Comparison of ENCODE assay signal across 12 cellular contexts in genomic region chrX:43971966-43972961, GRCh38. TPM values are rescaled to one million over a fixed set of nuclear protein-coding genes. Genes with fewer than 3 reads are reported as not detected.
A peak's percentile ranks its signal among the peaks of the same experiment; 100 is the strongest.
DNase-seq lines count a peak whose midpoint lies in the region; ATAC-seq, FAIRE-seq and TF ChIP-seq lines count a peak whose summit lies in the region.
"Had no signal": no experiment of that assay in that cellular context is flagged by ENCODE, and none has a peak within 500 bp of the region (broad histone marks: within the 10 kb centered on the region; RNA-seq: fewer than 3 reads in every experiment).

No MANE protein-coding gene starts in this region.

- no peak for TF ChIP-seq EP300 in neural cell (conservative IDR thresholded peaks at IDR 0.05; ENCODE audit: poor library complexity, severe bottlenecking)

- no peak for TF ChIP-seq CTCF in AG04450 (IDR thresholded peaks at IDR 0.05; ENCODE audit: low read depth, low read length)
- no peak for TF ChIP-seq CTCF in endodermal cell (conservative IDR thresholded peaks at IDR 0.05)
- no peak for TF ChIP-seq CTCF in neural cell (IDR thresholded peaks at IDR 0.05; ENCODE audit: poor library complexity, severe bottlenecking)
- no peak for TF ChIP-seq CTCF in BE2C (IDR thresholded peaks at IDR 0.05; ENCODE audit: low read depth, low read length)
- TF ChIP-seq CTCF in kidney (IDR thresholded peaks at IDR 0.05; ENCODE audit: borderline replicate concordance, extremely low read depth, insufficient read depth), result no peak

- H3K9me3 Mint-ChIP-seq in endodermal cell, result peaks cover 68% of the 10 kb centered on the region
- H3K9me3 Mint-ChIP-seq: T-helper 2 cell treated with Interferon-gamma antibody and Interleukin-4, amounts not matched to agents 5 μg/mL and 100 μg/mL, for 36 hours had no signal

- H3K36me3 ChIP-seq in endodermal cell (ENCODE audit: control insufficient read depth, insufficient read depth, low read length), result no peaks in the 10 kb centered on the region
- no peaks in the 10 kb centered on the region for H3K36me3 ChIP-seq in neural cell (ENCODE audit: insufficient read depth, low read length)
- no peaks in the 10 kb centered on the region for H3K36me3 ChIP-seq in BE2C
- H3K36me3 ChIP-seq in kidney (ENCODE audit: control insufficient read depth in 1 of 2, insufficient read depth in 2 of 2, low read length in 2 of 2), result no peaks in the 10 kb centered on the region

- H3K36me3 Mint-ChIP-seq in endodermal cell (ENCODE audit: low read depth), result no peaks in the 10 kb centered on the region

- peaks cover 42% of the 10 kb centered on the region for H3K27me3 Mint-ChIP-seq in endodermal cell (ENCODE audit: insufficient read depth)

- no peak for TF ChIP-seq RAD21 in neural cell (conservative IDR thresholded peaks at IDR 0.05)

- H3K79me2 ChIP-seq in neural cell (replicated peaks; ENCODE audit: insufficient read depth, low read length), result no peaks in the 10 kb centered on the region

- H3K27ac ChIP-seq in AG04450 (ENCODE audit: low read depth, low read length) (no peak overlapping the region), endodermal cell (ENCODE audit: low read depth, low read length) (no peak overlapping the region), neural cell (ENCODE audit: low read length) (peak overlapping the region; percentile 77), kidney (ENCODE audit: low read depth in 2 of 2, low read length in 2 of 2) (no peak overlapping the region)

- H3K4me1 ChIP-seq in endodermal cell (ENCODE audit: control insufficient read depth, insufficient read depth, low read length) (no peaks in the 10 kb centered on the region), BE2C (no peaks in the 10 kb centered on the region), kidney (ENCODE audit: control insufficient read depth in 1 of 2, insufficient read depth in 1 of 2, low read depth in 1 of 2, low read length in 2 of 2) (peaks cover 0 to 2% of the 10 kb centered on the region in 2 donors)

- peak overlapping the region; percentile 37 for H3K4me3 Mint-ChIP-seq in endodermal cell

- POLR2A ChIA-PET in AG04450 (lab: Yijun Ruan, JAX), result no interaction called here

- FAIRE-seq in kidney (lab: Jason Lieb, UNC), result no peak
- FAIRE-seq: islet of Langerhans had no signal

- no peak overlapping the region for H2AFZ ChIP-seq in neural cell (ENCODE audit: low read depth, low read length)

- CTCF ChIA-PET in AG04450 (lab: Charles Lee), result interaction anchor here (1.9 kb wide), 1 partner anchor 14 kb away, joined by 8 read pairs; no protein-coding TSS in a partner anchor

- no peaks in the 10 kb centered on the region for H4K20me1 ChIP-seq in neural cell (ENCODE audit: insufficient read depth)

- H3K9ac ChIP-seq in endodermal cell (ENCODE audit: extremely low read depth, low read length, poor library complexity, severe bottlenecking) (no peak overlapping the region), neural cell (ENCODE audit: low read length) (peak overlapping the region; percentile 63), kidney (ENCODE audit: low read length in 2 of 2) (no peak overlapping the region)

- DNase-seq in AG04450 (ENCODE audit: low read depth, low spot score), result no peak
- DNase-seq in NCI-H1105 (lab: John Stamatoyannopoulos, UW), result peak; percentile 9
- DNase-seq in endodermal cell, result no peak
- no peak for DNase-seq in BE2C
- no peak for DNase-seq in kidney
- no peak for DNase-seq in activated CD4-positive, alpha-beta T cell treated with anti-CD3 and anti-CD28 coated beads, Interleukin-2, amount 50 U/mL, for 48 hours
- DNase-seq: activated naive CD4-positive, alpha-beta T cell treated with Interleukin-2 at 50 U/mL for 16 hours; NCI-H1694 had no signal

- peaks cover 20% of the 10 kb centered on the region for H3K4me1 Mint-ChIP-seq in endodermal cell

- no peaks in the 10 kb centered on the region for H3K9me2 ChIP-seq in neural cell (ENCODE audit: insufficient read depth, low read length)

- intact Hi-C loops in kidney (cut with DNase I), result no loop called here

- H3F3A ChIP-seq in neural cell (ENCODE audit: insufficient read depth, low read length, poor library complexity, severe bottlenecking), result no peaks in the 10 kb centered on the region

- H3K9me3 ChIP-seq in AG04450 (ENCODE audit: control insufficient read depth, insufficient read depth, low read length) (no peaks in the 10 kb centered on the region), endodermal cell (ENCODE audit: control insufficient read depth, low read length) (no peaks in the 10 kb centered on the region), neural cell (ENCODE audit: low read length) (no peaks in the 10 kb centered on the region), BE2C (no peaks in the 10 kb centered on the region), kidney (ENCODE audit: control insufficient read depth in 1 of 2, low read length in 2 of 2) (no peaks in the 10 kb centered on the region)

- no peak for ATAC-seq in GM18870 (IDR thresholded peaks at IDR 0.05; ENCODE audit: unreplicated experiment)

- H3K4me3 ChIP-seq in AG04450 (ENCODE audit: low read depth, low read length), result peak overlapping the region; percentile 56
- H3K4me3 ChIP-seq in endodermal cell (ENCODE audit: low read length), result no peak overlapping the region
- H3K4me3 ChIP-seq in neural cell (ENCODE audit: low read length), result peak overlapping the region; percentile 63
- no peak overlapping the region for H3K4me3 ChIP-seq in BE2C (ENCODE audit: low read depth, low read length)
- H3K4me3 ChIP-seq in kidney (ENCODE audit: low read length in 2 of 2), result peak overlapping the region in 1 of 2 donors; percentile 47

- H3K27ac Mint-ChIP-seq in endodermal cell, result no peak overlapping the region
- H3K27ac Mint-ChIP-seq: T-helper 2 cell treated with Interferon-gamma antibody and Interleukin-4, amounts not matched to agents 5 μg/mL and 100 μg/mL, for 36 hours had no signal

- H3K27me3 ChIP-seq in AG04450 (ENCODE audit: control insufficient read depth, insufficient read depth, low read length) (no peaks in the 10 kb centered on the region), endodermal cell (ENCODE audit: control insufficient read depth, insufficient read depth, low read length, poor library complexity, severe bottlenecking) (peaks cover 29% of the 10 kb centered on the region), neural cell (ENCODE audit: insufficient read depth, low read depth, low read length) (no peaks in the 10 kb centered on the region), BE2C (no peaks in the 10 kb centered on the region)

- peak overlapping the region; percentile 45 for H3K4me2 ChIP-seq in neural cell (ENCODE audit: low read length)

- WGBS in endodermal cell (ENCODE audit: insufficient coverage in 1 of 2, insufficient read length in 1 of 2), 2 experiments, result 74% methylated on average over 16 of the region's 19 CpGs; no CpG with 5 or more reads in 1 of the 2 experiments

TF ChIP-seq in neural cell, 6 proteins besides CTCF, POLR2A, EP300 and RAD21:
- TF ChIP-seq, protein P1, sequence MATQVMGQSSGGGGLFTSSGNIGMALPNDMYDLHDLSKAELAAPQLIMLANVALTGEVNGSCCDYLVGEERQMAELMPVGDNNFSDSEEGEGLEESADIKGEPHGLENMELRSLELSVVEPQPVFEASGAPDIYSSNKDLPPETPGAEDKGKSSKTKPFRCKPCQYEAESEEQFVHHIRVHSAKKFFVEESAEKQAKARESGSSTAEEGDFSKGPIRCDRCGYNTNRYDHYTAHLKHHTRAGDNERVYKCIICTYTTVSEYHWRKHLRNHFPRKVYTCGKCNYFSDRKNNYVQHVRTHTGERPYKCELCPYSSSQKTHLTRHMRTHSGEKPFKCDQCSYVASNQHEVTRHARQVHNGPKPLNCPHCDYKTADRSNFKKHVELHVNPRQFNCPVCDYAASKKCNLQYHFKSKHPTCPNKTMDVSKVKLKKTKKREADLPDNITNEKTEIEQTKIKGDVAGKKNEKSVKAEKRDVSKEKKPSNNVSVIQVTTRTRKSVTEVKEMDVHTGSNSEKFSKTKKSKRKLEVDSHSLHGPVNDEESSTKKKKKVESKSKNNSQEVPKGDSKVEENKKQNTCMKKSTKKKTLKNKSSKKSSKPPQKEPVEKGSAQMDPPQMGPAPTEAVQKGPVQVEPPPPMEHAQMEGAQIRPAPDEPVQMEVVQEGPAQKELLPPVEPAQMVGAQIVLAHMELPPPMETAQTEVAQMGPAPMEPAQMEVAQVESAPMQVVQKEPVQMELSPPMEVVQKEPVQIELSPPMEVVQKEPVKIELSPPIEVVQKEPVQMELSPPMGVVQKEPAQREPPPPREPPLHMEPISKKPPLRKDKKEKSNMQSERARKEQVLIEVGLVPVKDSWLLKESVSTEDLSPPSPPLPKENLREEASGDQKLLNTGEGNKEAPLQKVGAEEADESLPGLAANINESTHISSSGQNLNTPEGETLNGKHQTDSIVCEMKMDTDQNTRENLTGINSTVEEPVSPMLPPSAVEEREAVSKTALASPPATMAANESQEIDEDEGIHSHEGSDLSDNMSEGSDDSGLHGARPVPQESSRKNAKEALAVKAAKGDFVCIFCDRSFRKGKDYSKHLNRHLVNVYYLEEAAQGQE (IDR thresholded peaks at IDR 0.05; ENCODE audit: borderline replicate concordance), result no peak
- TF ChIP-seq SMC3 (conservative IDR thresholded peaks at IDR 0.05; ENCODE audit: poor library complexity) (no peak), EZH2 (IDR thresholded peaks at IDR 0.05; ENCODE audit: borderline replicate concordance, insufficient read depth, low read length, poor library complexity, severe bottlenecking) (no peak), POLR2AphosphoS5 (IDR thresholded peaks at IDR 0.05) (no peak)

RNA-seq across cellular contexts. Expression of gene NDP, which starts 0.9 kb away (rescaled TPM):
- polyA plus RNA-seq in AG04450 (2011; rRNA removed), result 0.21 and 0.22 TPM in 2 replicates
- polyA minus RNA-seq in AG04450 (2011; rRNA and poly(A)+ RNA removed), result 0.22 and 0.41 TPM in 2 replicates
- not detected for total RNA-seq in endodermal cell
- 2.2 TPM for polyA plus RNA-seq in endodermal cell (2013, experiment 1 of 2)
- polyA plus RNA-seq in endodermal cell (2013, experiment 2 of 2), result 1.6 TPM
- 34.1 and 43.6 TPM in 2 replicates for polyA plus RNA-seq in neural cell
- 28.7 and 35.3 TPM in 2 replicates for polyA minus RNA-seq in neural cell
- polyA plus RNA-seq in BE2C (2012; ENCODE audit: insufficient read depth, insufficient read length, low read depth), result 1.3 TPM
- total RNA-seq in kidney, result not detected
- polyA plus RNA-seq in kidney (ENCODE audit: insufficient read depth, low read depth, low replicate concordance), result not detected

Comparison
In these comparisons a context has a peak if more than half of its experiments do, and no peak if none do; other contexts are left out.
1. H3K4me3 ChIP-seq: peak in AG04450 (single experiment) and neural cell (single experiment); none in endodermal cell (single experiment) and BE2C (single experiment).
2. RNA of gene NDP, which starts 0.9 kb away (polyA plus RNA-seq): 34.1 to 43.6 TPM in neural cell; not detected in kidney (single experiment) and 0.21 to 0.22 TPM in AG04450; every median in the first group is over 10 times any median in the second.